Comparison of ENCODE assay signal across 11 cellular contexts in genomic region chr4:72451349-72451748, GRCh38.
"Had no signal": no experiment of that assay in that cellular context is flagged by ENCODE, and none has a peak within 500 bp of the region (broad histone marks: within the 10 kb centered on the region; RNA-seq: fewer than 3 reads in every experiment).

No MANE protein-coding gene starts in this region.

- DNase-seq: activated CD4-positive, alpha-beta memory T cell treated with anti-CD3 and anti-CD28 coated beads for 36 hours; activated naive CD4-positive, alpha-beta T cell treated with anti-CD3 and anti-CD28 coated beads, Interleukin-2, amount 10 ng/mL, durations not matched to agents 7 days and 5 days; activated T-cell treated with anti-CD3 and anti-CD28 coated beads, Interleukin-2, amount 50 U/mL, for 24 hours; mucosa of descending colon; naive thymus-derived CD4-positive, alpha-beta T cell; posterior cingulate gyrus; right lobe of liver; spleen; stimulated activated naive CD8-positive, alpha-beta T cell treated with anti-CD3 and anti-CD28 coated beads, Interleukin-15, amount 100 ng/mL, for 72 hours; WERI-Rb-1 had no signal

- H3K4me3 ChIP-seq: mucosa of descending colon, right lobe of liver, spleen, thoracic aorta had no signal

- H3K36me3 ChIP-seq: right lobe of liver, spleen, thoracic aorta, WERI-Rb-1 had no signal

- ATAC-seq: mucosa of descending colon; naive thymus-derived CD4-positive, alpha-beta T cell; right lobe of liver; stimulated activated naive CD8-positive, alpha-beta T cell treated with anti-CD3 and anti-CD28 coated beads, Interleukin-15, amount 100 ng/mL, for 72 hours had no signal

- H3K4me1 ChIP-seq: right lobe of liver, spleen had no signal

- H3K27ac ChIP-seq: right lobe of liver, spleen, WERI-Rb-1 had no signal

- H3K9me3 ChIP-seq: mucosa of descending colon, right lobe of liver, spleen, thoracic aorta had no signal

- H3K27me3 ChIP-seq: right lobe of liver, spleen had no signal
